Comparison of ENCODE assay signal across 13 cellular contexts in the genomic region with DNA sequence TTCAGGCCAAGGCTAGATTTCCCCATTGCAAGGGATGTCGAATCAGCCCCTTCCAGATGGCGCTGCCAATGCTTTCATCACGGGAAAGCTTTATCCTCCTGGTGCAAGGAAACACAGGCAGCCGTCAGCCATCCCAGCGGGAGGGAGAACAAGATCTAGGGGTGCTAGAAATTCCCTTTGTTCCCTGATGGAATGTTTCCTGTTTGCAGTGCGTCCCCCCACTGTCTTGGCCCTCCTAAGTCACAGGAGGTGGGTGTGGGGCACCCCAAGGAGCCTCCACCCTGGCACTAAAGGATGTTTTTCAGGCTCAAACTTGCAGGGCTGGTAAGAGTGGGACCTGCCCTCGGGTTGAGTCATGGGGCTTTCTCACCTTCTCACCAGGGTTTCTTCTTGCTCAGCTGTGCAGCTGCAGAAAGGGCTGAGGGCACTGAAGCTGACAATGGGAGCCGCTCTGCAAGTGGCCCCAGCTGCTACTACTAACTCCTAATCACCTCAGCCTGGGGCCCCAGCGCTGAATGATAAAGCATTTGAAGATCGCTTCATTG.
A peak's percentile ranks its signal among the peaks of the same experiment; 100 is the strongest.
DNase-seq lines count a peak whose midpoint lies in the region; ATAC-seq, FAIRE-seq and TF ChIP-seq lines count a peak whose summit lies in the region.
"Had no signal": no experiment of that assay in that cellular context is flagged by ENCODE, and none has a peak within 500 bp of the region (broad histone marks: within the 10 kb centered on the region; RNA-seq: fewer than 3 reads in every experiment).

No MANE protein-coding gene starts in this region.

- ATAC-seq in right cardiac atrium: no peak
- peak; percentile 61 for ATAC-seq in HG03064 (IDR thresholded peaks at IDR 0.05; ENCODE audit: low read depth, unreplicated experiment)
- no peak for ATAC-seq in upper lobe of left lung (ENCODE audit: low FRiP score in 2 of 2)
- ATAC-seq in HG02571 (IDR thresholded peaks at IDR 0.05; ENCODE audit: unreplicated experiment): no peak
- ATAC-seq: gastrocnemius medialis, Panc1 had no signal

- H3K9me3 ChIP-seq in left ventricle myocardium inferior (replicated peaks): no peaks in the 10 kb centered on the region
- H3K9me3 ChIP-seq in right cardiac atrium (ENCODE audit: control insufficient read depth, low read length): no peaks in the 10 kb centered on the region
- no peaks in the 10 kb centered on the region for H3K9me3 ChIP-seq in upper lobe of left lung
- H3K9me3 ChIP-seq: gastrocnemius medialis had no signal

- H3K27me3 ChIP-seq in left ventricle myocardium inferior (ENCODE audit: low read depth) (no peaks in the 10 kb centered on the region), right cardiac atrium (ENCODE audit: control insufficient read depth, insufficient read depth) (no peaks in the 10 kb centered on the region), bronchial epithelial cell (ENCODE audit: control insufficient read depth, insufficient read depth, low read length) (no peaks in the 10 kb centered on the region), upper lobe of left lung (no peaks in the 10 kb centered on the region)
- H3K27me3 ChIP-seq: gastrocnemius medialis had no signal

- TF ChIP-seq POLR2A in upper lobe of left lung (IDR thresholded peaks at IDR 0.05): no peak

- intact Hi-C loops in left ventricle myocardium inferior (cut with micrococcal nuclease): no loop called here
- intact Hi-C loops in right cardiac atrium (cut with DNase I): no loop called here

- TF ChIP-seq CTCF in left ventricle myocardium inferior (IDR thresholded peaks at IDR 0.05; ENCODE audit: borderline replicate concordance) (no peak), bronchial epithelial cell (IDR thresholded peaks at IDR 0.05; ENCODE audit: insufficient read depth, low read length, severe bottlenecking) (no peak), upper lobe of left lung (IDR thresholded peaks at IDR 0.05) (no peak)

- no peak for TF ChIP-seq EP300 in upper lobe of left lung (IDR thresholded peaks at IDR 0.05)

- H3K36me3 ChIP-seq in left ventricle myocardium inferior (peaks cover 55% of the 10 kb centered on the region), bronchial epithelial cell (ENCODE audit: control insufficient read depth, insufficient read depth, low read length) (peaks cover 9% of the 10 kb centered on the region), upper lobe of left lung (peaks cover 0 to 27% (median 6%) of the 10 kb centered on the region in 4 donors)
- H3K36me3 ChIP-seq: gastrocnemius medialis had no signal

- 68% methylated on average over 10 of the region's 10 CpGs for WGBS in right cardiac atrium
- WGBS in upper lobe of left lung, 2 donors: 62 to 76% methylated on average over 5 to 8 of the region's 10 CpGs

- H3K4me3 ChIP-seq in left ventricle myocardium inferior (no peak overlapping the region), right cardiac atrium (ENCODE audit: low read length) (no peak overlapping the region), bronchial epithelial cell (ENCODE audit: low read depth, low read length) (no peak overlapping the region), upper lobe of left lung (no peak overlapping the region)
- H3K4me3 ChIP-seq: gastrocnemius medialis, skin epidermis had no signal

- H3K4me1 ChIP-seq in left ventricle myocardium inferior: peaks cover 68% of the 10 kb centered on the region
- H3K4me1 ChIP-seq in right cardiac atrium (ENCODE audit: control insufficient read depth, insufficient read depth, low read length): peaks cover 14% of the 10 kb centered on the region
- H3K4me1 ChIP-seq in upper lobe of left lung: peaks cover 12 to 18% (median 15%) of the 10 kb centered on the region in 4 donors

- no peak for DNase-seq in left ventricle myocardium inferior
- DNase-seq in right cardiac atrium: no peak
- DNase-seq in bronchial epithelial cell (ENCODE audit: low read depth): peak; percentile 93
- DNase-seq in upper lobe of left lung: no peak
- no peak for DNase-seq in DMS153 (lab: John Stamatoyannopoulos, UW)
- no peak for DNase-seq in NCI-H1092 treated with DMSO at 0.1 percent for 48 hours (lab: John Stamatoyannopoulos, UW)
- DNase-seq: activated CD4-positive, alpha-beta T cell treated with anti-CD3 and anti-CD28 coated beads, Interleukin-2, amount 10 ng/mL, durations not matched to agents 7 days and 5 days; gastrocnemius medialis; NCI-H1092 had no signal

- FAIRE-seq in bronchial epithelial cell (lab: Jason Lieb, UNC): no peak

- H3K27ac ChIP-seq in left ventricle myocardium inferior (replicated peaks) (peak overlapping the region; percentile 51), right cardiac atrium (ENCODE audit: low read length) (no peak overlapping the region), upper lobe of left lung (no peak overlapping the region)
- H3K27ac ChIP-seq: gastrocnemius medialis had no signal
